Comparison of ENCODE assay signal across 2 cellular contexts in genomic region chr9:13580760-13581159, GRCh38.
TF ChIP-seq lines count a peak whose summit lies in the region.

No MANE protein-coding gene starts in this region.

TF ChIP-seq in IMR-90, 13 proteins besides CTCF, POLR2A, EP300 and RAD21:
- TF ChIP-seq RCOR1 (IDR thresholded peaks at IDR 0.05; ENCODE audit: insufficient replicate concordance, low read length) (no peak), MAZ (IDR thresholded peaks at IDR 0.05; ENCODE audit: borderline replicate concordance, low read depth, low read length) (no peak), RFX5 (IDR thresholded peaks at IDR 0.05; ENCODE audit: low read depth, low read length) (no peak), MXI1 (IDR thresholded peaks at IDR 0.05; ENCODE audit: borderline replicate concordance, low read depth, low read length) (no peak), BHLHE40 (IDR thresholded peaks at IDR 0.05; ENCODE audit: low read depth, low read length) (no peak), CHD1 (IDR thresholded peaks at IDR 0.05; ENCODE audit: low read depth, low read length) (no peak), USF2 (IDR thresholded peaks at IDR 0.05; ENCODE audit: low read depth, low read length) (no peak), NFE2L2 (IDR thresholded peaks at IDR 0.05; ENCODE audit: low read depth, low read length) (no peak), MAFK (IDR thresholded peaks at IDR 0.05; ENCODE audit: low read depth, low read length) (no peak), FOS (IDR thresholded peaks at IDR 0.05; ENCODE audit: low read depth, low read length) (no peak), CEBPB (IDR thresholded peaks at IDR 0.05; ENCODE audit: low read depth, low read length) (no peak), SMC3 (IDR thresholded peaks at IDR 0.05; ENCODE audit: low read depth, low read length) (no peak)
- TF ChIP-seq, protein P1, sequence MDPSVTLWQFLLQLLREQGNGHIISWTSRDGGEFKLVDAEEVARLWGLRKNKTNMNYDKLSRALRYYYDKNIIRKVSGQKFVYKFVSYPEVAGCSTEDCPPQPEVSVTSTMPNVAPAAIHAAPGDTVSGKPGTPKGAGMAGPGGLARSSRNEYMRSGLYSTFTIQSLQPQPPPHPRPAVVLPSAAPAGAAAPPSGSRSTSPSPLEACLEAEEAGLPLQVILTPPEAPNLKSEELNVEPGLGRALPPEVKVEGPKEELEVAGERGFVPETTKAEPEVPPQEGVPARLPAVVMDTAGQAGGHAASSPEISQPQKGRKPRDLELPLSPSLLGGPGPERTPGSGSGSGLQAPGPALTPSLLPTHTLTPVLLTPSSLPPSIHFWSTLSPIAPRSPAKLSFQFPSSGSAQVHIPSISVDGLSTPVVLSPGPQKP (IDR thresholded peaks at IDR 0.05; ENCODE audit: borderline replicate concordance, low read depth, low read length): no peak

TF ChIP-seq in H1, 55 proteins besides CTCF, POLR2A, EP300 and RAD21:
- TF ChIP-seq EGR1 (IDR thresholded peaks at IDR 0.05; ENCODE audit: borderline replicate concordance, low read depth, low read length) (no peak), RFX5 (IDR thresholded peaks at IDR 0.05; ENCODE audit: borderline replicate concordance, low read depth, low read length) (no peak), GTF2F1 (IDR thresholded peaks at IDR 0.05; ENCODE audit: borderline replicate concordance, low read depth, low read length) (no peak), TCF12 (IDR thresholded peaks at IDR 0.05; ENCODE audit: low read depth, low read length) (no peak), TEAD4 (IDR thresholded peaks at IDR 0.05; ENCODE audit: low read depth, low read length) (no peak), TBP (IDR thresholded peaks at IDR 0.05; ENCODE audit: low read depth, low read length) (no peak), KDM4A (IDR thresholded peaks at IDR 0.05; ENCODE audit: low read depth, low read length, severe bottlenecking) (no peak), CREB1 (IDR thresholded peaks at IDR 0.05) (no peak), SAP30 (IDR thresholded peaks at IDR 0.05; ENCODE audit: insufficient read depth, insufficient replicate concordance, low read length) (no peak), HDAC2 (IDR thresholded peaks at IDR 0.05; ENCODE audit: borderline replicate concordance in 1 of 2, low read depth in 2 of 2, low read length in 2 of 2) (no peak), JUND (IDR thresholded peaks at IDR 0.05; ENCODE audit: low read length) (no peak), KDM5A (IDR thresholded peaks at IDR 0.05; ENCODE audit: low read length) (no peak)
TF ChIP-seq in H1: peak in this region for 0.
